8 cellular contexts compared by ENCODE assay signal in the genomic region with DNA sequence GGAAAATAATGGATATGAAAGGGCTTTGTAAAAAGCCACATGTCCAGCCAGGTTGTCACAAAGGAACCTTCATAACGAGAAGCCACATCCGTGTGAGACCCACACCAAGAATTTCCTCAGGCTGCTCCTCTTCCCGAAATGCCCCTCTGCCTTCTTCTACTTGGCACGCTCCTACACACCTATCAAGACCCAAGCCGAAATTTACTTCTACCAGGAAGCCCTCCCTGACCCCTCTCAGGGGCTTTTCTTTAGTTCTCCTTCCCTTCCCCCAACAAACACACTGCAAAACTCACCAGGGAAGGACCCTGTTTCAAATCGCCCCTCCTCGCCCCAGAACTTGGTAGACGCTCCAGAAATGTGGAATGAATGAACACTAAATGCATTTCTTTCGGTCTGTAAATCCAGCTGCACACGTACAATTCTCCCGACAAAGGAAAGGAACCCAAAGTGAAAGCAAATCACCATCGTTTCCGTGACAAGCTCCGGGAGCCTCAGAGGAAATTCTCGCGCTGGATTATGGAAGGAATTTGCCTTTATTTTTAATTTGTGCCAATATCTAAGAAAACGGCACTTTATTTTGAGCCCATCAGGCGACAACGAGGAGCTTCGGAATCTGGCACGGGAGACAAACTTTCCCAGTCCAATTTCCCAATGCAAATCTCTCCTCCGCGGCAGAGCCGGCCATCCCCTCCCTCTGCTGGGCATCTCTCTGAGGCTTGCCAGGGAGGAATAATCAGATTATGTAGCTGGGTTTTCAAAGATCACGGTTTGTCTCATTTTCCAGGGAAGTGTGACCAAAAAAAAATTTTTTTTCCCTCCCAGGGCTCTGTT. TPM values are rescaled to one million over a fixed set of nuclear protein-coding genes. Genes with fewer than 3 reads are reported as not detected.
DNase-seq lines count a peak whose midpoint lies in the region; ATAC-seq, FAIRE-seq and TF ChIP-seq lines count a peak whose summit lies in the region.

No MANE protein-coding gene starts in this region.

- no peak for FAIRE-seq in HepG2 (lab: Jason Lieb, UNC)

- H3K4me1 Mint-ChIP-seq in activated T-cell treated with anti-CD3 and anti-CD28 coated beads, Interleukin-2, amount 50 U/mL, for 4 hours (ENCODE audit: low read depth), result peaks cover 20% of the 10 kb centered on the region

- H3K36me3 Mint-ChIP-seq in activated T-cell treated with anti-CD3 and anti-CD28 coated beads, Interleukin-2, amount 50 U/mL, for 4 hours (ENCODE audit: insufficient read depth), result no peaks in the 10 kb centered on the region

- H3K4me3 Mint-ChIP-seq in activated T-cell treated with anti-CD3 and anti-CD28 coated beads, Interleukin-2, amount 50 U/mL, for 4 hours, result peak overlapping the region; percentile 73

- no TSS peak for BruUV-seq in HepG2 (replicated peaks; lab: Mats Ljungman, UMichigan)

- H2AFZ ChIP-seq in HepG2 (ENCODE audit: low read length), result peak overlapping the region; percentile 60

- H4K20me1 ChIP-seq in HepG2 (ENCODE audit: insufficient read depth, low read length), result peaks cover 4% of the 10 kb centered on the region; the same call in 1 of the 2 replicates

- TF ChIP-seq POLR2A in HepG2 (IDR thresholded peaks at IDR 0.05; ENCODE audit: insufficient read depth in 1 of 2, low read depth in 2 of 2, low read length in 2 of 2) (no peak), tibial nerve (IDR thresholded peaks at IDR 0.05) (no peak)

- CTCF ChIA-PET in HepG2 (lab: Yijun Ruan, JAX; ENCODE audit: low intra/inter-chr PET ratio, low total read pairs), result no interaction called here

- 4% methylated on average over 25 of the region's 25 CpGs for WGBS in HepG2 (ENCODE audit: low lambda C conversion rate)
- WGBS in tibial nerve, 2 donors, result 10 to 11% methylated on average over 25 of the region's 25 CpGs

- in situ Hi-C loops in HepG2 (cut with HindIII; ENCODE audit: extremely low pct_ligation_motif_present, low pct_unique_long_range_greater_than_20kb), result no loop called here

- TF ChIP-seq CTCF in ascending aorta (IDR thresholded peaks at IDR 0.05) (peak in 1 of 3 experiments; percentile 31), HepG2 (CRISPR knock-in tag; IDR thresholded peaks at IDR 0.05) (no peak), tibial nerve (IDR thresholded peaks at IDR 0.05) (peak in 1 of 5 experiments; percentile 34)

- no peak for DNase-seq in activated T-cell treated with anti-CD3 and anti-CD28 coated beads, Interleukin-2, amount 50 U/mL, for 4 hours
- no peak for DNase-seq in activated T-cell treated with anti-CD3 and anti-CD28 coated beads for 4 hours
- no peak for DNase-seq in ascending aorta (ENCODE audit: low spot score in 2 of 2)
- DNase-seq in HepG2 (ENCODE audit: low spot score), result no peak
- DNase-seq in tibial nerve (ENCODE audit: low spot score in 2 of 2), result no peak
- DNase-seq in SIG-M5 (lab: John Stamatoyannopoulos, UW), result no peak
- DNase-seq in NCI-H2171 treated with DMSO at 0.1 percent for 48 hours (lab: John Stamatoyannopoulos, UW), result no peak

- ATAC-seq in activated T-cell treated with anti-CD3 and anti-CD28 coated beads, Interleukin-2, amount 50 U/mL, for 4 hours, result no peak
- no peak for ATAC-seq in HepG2
- ATAC-seq in HG03442 (IDR thresholded peaks at IDR 0.05; ENCODE audit: unreplicated experiment), result no peak

- intact Hi-C loops in ascending aorta (cut with DNase I), result loop anchor here (10.0 kb wide), 1 partner anchor 241 kb away; no protein-coding TSS in a partner anchor
- intact Hi-C loops in HepG2 (cut with micrococcal nuclease; ENCODE audit: unreplicated experiment), result no loop called here

- peak overlapping the region; percentile 62 to 64 for H3K4me3 ChIP-seq in ascending aorta
- H3K4me3 ChIP-seq in HepG2 (replicated peaks in 1 of 3; ENCODE audit: insufficient read depth in 1 of 3, low read depth in 2 of 3, low read length in 3 of 3), result peak overlapping the region; percentile 24 to 35 (median 31); a peak in 4 of 6 replicates
- peak overlapping the region; percentile 35 to 64 (median 43) for H3K4me3 ChIP-seq in tibial nerve

- POLR2A ChIA-PET in HepG2 (lab: Yijun Ruan, JAX), result no interaction called here

- H3K9me3 Mint-ChIP-seq in activated T-cell treated with anti-CD3 and anti-CD28 coated beads, Interleukin-2, amount 50 U/mL, for 4 hours, result no peaks in the 10 kb centered on the region

- H3K79me2 ChIP-seq in HepG2 (ENCODE audit: insufficient read depth, low read length), result no peaks in the 10 kb centered on the region

- no peak overlapping the region for H3K9ac ChIP-seq in HepG2 (ENCODE audit: insufficient read depth, low read depth, low read length)

- peak overlapping the region in 1 of 2 donors; percentile 22 for H3K27ac ChIP-seq in ascending aorta
- H3K27ac ChIP-seq in HepG2 (ENCODE audit: extremely low read length, insufficient read depth, low read length), result no peak overlapping the region
- peak overlapping the region in 1 of 4 donors; percentile 0 for H3K27ac ChIP-seq in tibial nerve

- peak overlapping the region; percentile 51 for H3K4me2 ChIP-seq in HepG2 (ENCODE audit: low read depth, low read length)

- peaks cover 61% of the 10 kb centered on the region for H3K27me3 Mint-ChIP-seq in activated T-cell treated with anti-CD3 and anti-CD28 coated beads, Interleukin-2, amount 50 U/mL, for 4 hours (ENCODE audit: low read depth)

- H3K27me3 ChIP-seq in ascending aorta (peaks cover 7% of the 10 kb centered on the region), HepG2 (ENCODE audit: control insufficient read depth in 1 of 2, insufficient read depth in 2 of 2, low read length in 2 of 2) (peaks cover 4 to 62% of the 10 kb centered on the region in 2 experiments), tibial nerve (peaks cover 0 to 27% of the 10 kb centered on the region in 2 donors)

- no peak for TF ChIP-seq RAD21 in HepG2 (CRISPR knock-in tag; IDR thresholded peaks at IDR 0.05)

- no peaks in the 10 kb centered on the region for H3K9me3 ChIP-seq in ascending aorta
- no peaks in the 10 kb centered on the region for H3K9me3 ChIP-seq in HepG2 (ENCODE audit: low read length)
- no peaks in the 10 kb centered on the region for H3K9me3 ChIP-seq in tibial nerve

- H3K36me3 ChIP-seq in ascending aorta (no peaks in the 10 kb centered on the region), HepG2 (replicated peaks in 1 of 2; ENCODE audit: control insufficient read depth in 1 of 2, insufficient read depth in 2 of 2, low read length in 2 of 2) (no peaks in the 10 kb centered on the region), tibial nerve (no peaks in the 10 kb centered on the region)

- H3K4me1 ChIP-seq in ascending aorta (peaks cover 3 to 4% of the 10 kb centered on the region in 2 donors), HepG2 (ENCODE audit: insufficient read depth, low read length) (peaks cover 11% of the 10 kb centered on the region; the same call in 1 of the 2 replicates), tibial nerve (peaks cover 0 to 19% (median 2%) of the 10 kb centered on the region in 4 donors)

- TF ChIP-seq EP300 in HepG2 (IDR thresholded peaks at IDR 0.05; ENCODE audit: low read depth in 2 of 2, low read length in 2 of 2) (no peak), HepG2 (CRISPR knock-in tag; IDR thresholded peaks at IDR 0.05; ENCODE audit: borderline replicate concordance) (no peak), tibial nerve (IDR thresholded peaks at IDR 0.05) (no peak)

TF ChIP-seq in HepG2, 621 proteins besides CTCF, POLR2A, EP300 and RAD21:
- TF ChIP-seq, protein P1, sequence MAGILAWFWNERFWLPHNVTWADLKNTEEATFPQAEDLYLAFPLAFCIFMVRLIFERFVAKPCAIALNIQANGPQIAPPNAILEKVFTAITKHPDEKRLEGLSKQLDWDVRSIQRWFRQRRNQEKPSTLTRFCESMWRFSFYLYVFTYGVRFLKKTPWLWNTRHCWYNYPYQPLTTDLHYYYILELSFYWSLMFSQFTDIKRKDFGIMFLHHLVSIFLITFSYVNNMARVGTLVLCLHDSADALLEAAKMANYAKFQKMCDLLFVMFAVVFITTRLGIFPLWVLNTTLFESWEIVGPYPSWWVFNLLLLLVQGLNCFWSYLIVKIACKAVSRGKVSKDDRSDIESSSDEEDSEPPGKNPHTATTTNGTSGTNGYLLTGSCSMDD (CRISPR knock-in tag; IDR thresholded peaks at IDR 0.05), result no peak
- 0 out of 2 replicates have a peak, but pooled peaks have one; percentile 74 for TF ChIP-seq EZH2 (conservative IDR thresholded peaks at IDR 0.05; ENCODE audit: low read depth, low read length)

RNA-seq across cellular contexts. Expression of a gene that starts 13.2 kb away (rescaled TPM):
- not detected for total RNA-seq in activated T-cell treated with anti-CD3 and anti-CD28 coated beads, Interleukin-2, amount 50 U/mL, for 4 hours
- total RNA-seq in ascending aorta (1.6 TPM), HepG2 (2016; rRNA removed; fragmentation: Illumina TruSeq; extraction: Trizol) (not detected in 2 replicates), tibial nerve (1 to 10 TPM in 1 of 4 donors, under 1 TPM in 3; 0.22 to 1.0 (median 0.59) TPM)
- total RNA-seq in HepG2 (2016; cell fraction: cytosol; rRNA removed; fragmentation: Illumina TruSeq; extraction: Trizol; ENCODE audit: low read depth), result not detected in 2 replicates
- total RNA-seq in HepG2 (2016; cell fraction: insoluble cytoplasmic fraction; rRNA removed; fragmentation: Illumina TruSeq; extraction: Trizol), result not detected in 2 replicates
- not detected in 2 replicates for total RNA-seq in HepG2 (2016; cell fraction: membrane; rRNA removed; fragmentation: Illumina TruSeq; extraction: Trizol)
- not detected in 2 replicates for total RNA-seq in HepG2 (2016; cell fraction: nucleus; rRNA removed; fragmentation: Illumina TruSeq; extraction: Trizol)
- polyA plus RNA-seq in HepG2 (2011; rRNA removed), result not detected in 2 replicates
- not detected in 2 replicates for polyA plus RNA-seq in HepG2 (2011; cell fraction: cytosol; rRNA removed)
- not detected in 2 replicates for polyA plus RNA-seq in HepG2 (2011; cell fraction: nucleus; rRNA removed)
- not detected in 2 replicates for polyA plus RNA-seq in HepG2 (2012)
- polyA plus RNA-seq in HepG2 (2016; cell fraction: cytosol; fragmentation: Illumina TruSeq; extraction: Trizol; ENCODE audit: low read depth), result not detected in 2 replicates
- polyA plus RNA-seq in HepG2 (2016; cell fraction: insoluble cytoplasmic fraction; fragmentation: Illumina TruSeq; extraction: Trizol; ENCODE audit: low read depth), result not detected in 2 replicates
- not detected in 2 replicates for polyA plus RNA-seq in HepG2 (2016; cell fraction: membrane; fragmentation: Illumina TruSeq; extraction: Trizol; ENCODE audit: low read depth)
- not detected in 2 replicates for polyA plus RNA-seq in HepG2 (2016; cell fraction: nucleus; fragmentation: Illumina TruSeq; extraction: Trizol; ENCODE audit: insufficient read depth, low read depth)
- 0.04 and 16.2 TPM in 2 replicates for polyA minus RNA-seq in HepG2 (2011; rRNA and poly(A)+ RNA removed; ENCODE audit: low replicate concordance)
- 0.09 TPM in 1 of 2 replicates, not detected in the other for polyA minus RNA-seq in HepG2 (2011; cell fraction: cytosol; rRNA and poly(A)+ RNA removed)
- not detected in 2 replicates for polyA minus RNA-seq in HepG2 (2011; cell fraction: nucleus; rRNA and poly(A)+ RNA removed)
